ENCODE assay signal across 22 cellular contexts in genomic region chr9:126442636-126443035, GRCh38.
A peak's percentile ranks its signal among the peaks of the same experiment; 100 is the strongest.
DNase-seq lines count a peak whose midpoint lies in the region; ATAC-seq, FAIRE-seq and TF ChIP-seq lines count a peak whose summit lies in the region.
"Had no signal": no experiment of that assay in that cellular context is flagged by ENCODE, and none has a peak within 500 bp of the region (broad histone marks: within the 10 kb centered on the region; RNA-seq: fewer than 3 reads in every experiment).

No MANE protein-coding gene starts in this region.

- no peak for ATAC-seq in activated naive CD8-positive, alpha-beta T cell treated with anti-CD3 and anti-CD28 coated beads, Interleukin-2, amount 10 ng/mL, durations not matched to agents 7 days and 5 days (ENCODE audit: low read depth)
- ATAC-seq in GM21423 (IDR thresholded peaks at IDR 0.05; ENCODE audit: unreplicated experiment): no peak
- ATAC-seq: PC-3 had no signal

- peaks cover 23% of the 10 kb centered on the region for H3K4me1 Mint-ChIP-seq in activated naive CD8-positive, alpha-beta T cell treated with anti-CD3 and anti-CD28 coated beads, Interleukin-2, amount 10 ng/mL, durations not matched to agents 7 days and 5 days
- H3K4me1 Mint-ChIP-seq in activated naive CD8-positive, alpha-beta T cell treated with anti-CD3 and anti-CD28 coated beads for 36 hours: peaks cover 32% of the 10 kb centered on the region
- peaks cover 26% of the 10 kb centered on the region for H3K4me1 Mint-ChIP-seq in dendritic cell treated with granulocyte-macrophage colony-stimulating factor and Interleukin-4, amounts not matched to agents 40 ng/mL and 50 ng/mL, for 4 days (ENCODE audit: low read depth)

- no peaks in the 10 kb centered on the region for H3K4me1 ChIP-seq in kidney (ENCODE audit: control insufficient read depth in 1 of 2, insufficient read depth in 1 of 2, low read depth in 1 of 2, low read length in 2 of 2)

- H3K4me3 Mint-ChIP-seq in activated naive CD8-positive, alpha-beta T cell treated with anti-CD3 and anti-CD28 coated beads, Interleukin-2, amount 10 ng/mL, durations not matched to agents 7 days and 5 days: no peak overlapping the region
- no peak overlapping the region for H3K4me3 Mint-ChIP-seq in activated naive CD8-positive, alpha-beta T cell treated with anti-CD3 and anti-CD28 coated beads for 36 hours
- no peak overlapping the region for H3K4me3 Mint-ChIP-seq in dendritic cell treated with granulocyte-macrophage colony-stimulating factor and Interleukin-4, amounts not matched to agents 40 ng/mL and 50 ng/mL, for 4 days
- H3K4me3 Mint-ChIP-seq: CD4-positive, CD25-positive, alpha-beta regulatory T cell had no signal

- no peak overlapping the region for H3K9ac ChIP-seq in kidney (ENCODE audit: low read length in 2 of 2)

- FAIRE-seq in kidney (lab: Jason Lieb, UNC): no peak
- FAIRE-seq: D721Med, GM19239 had no signal

- peak overlapping the region; percentile 21 for H3K27ac Mint-ChIP-seq in activated naive CD8-positive, alpha-beta T cell treated with anti-CD3 and anti-CD28 coated beads, Interleukin-2, amount 10 ng/mL, durations not matched to agents 7 days and 5 days
- H3K27ac Mint-ChIP-seq in activated naive CD8-positive, alpha-beta T cell treated with anti-CD3 and anti-CD28 coated beads for 36 hours: no peak overlapping the region
- peak overlapping the region; percentile 70 for H3K27ac Mint-ChIP-seq in dendritic cell treated with granulocyte-macrophage colony-stimulating factor and Interleukin-4, amounts not matched to agents 40 ng/mL and 50 ng/mL, for 4 days

- POLR2A ChIA-PET in activated naive CD8-positive, alpha-beta T cell treated with anti-CD3 and anti-CD28 coated beads, Interleukin-2, amount 10 ng/mL, durations not matched to agents 7 days and 5 days (lab: Charles Lee): no interaction called here

- no peak overlapping the region for H3K27ac ChIP-seq in kidney (ENCODE audit: low read depth in 2 of 2, low read length in 2 of 2)

- H3K36me3 Mint-ChIP-seq in activated naive CD8-positive, alpha-beta T cell treated with anti-CD3 and anti-CD28 coated beads, Interleukin-2, amount 10 ng/mL, durations not matched to agents 7 days and 5 days: peaks cover 16% of the 10 kb centered on the region
- peaks cover 7% of the 10 kb centered on the region for H3K36me3 Mint-ChIP-seq in activated naive CD8-positive, alpha-beta T cell treated with anti-CD3 and anti-CD28 coated beads for 36 hours
- H3K36me3 Mint-ChIP-seq in dendritic cell treated with granulocyte-macrophage colony-stimulating factor and Interleukin-4, amounts not matched to agents 40 ng/mL and 50 ng/mL, for 4 days (ENCODE audit: low read depth): peaks cover 31% of the 10 kb centered on the region
- H3K36me3 Mint-ChIP-seq: CD4-positive, CD25-positive, alpha-beta regulatory T cell had no signal

- intact Hi-C loops in dendritic cell treated with granulocyte-macrophage colony-stimulating factor and Interleukin-4, amounts not matched to agents 40 ng/mL and 50 ng/mL, for 4 days (cut with micrococcal nuclease): no loop called here
- intact Hi-C loops in kidney (cut with DNase I): no loop called here

- no peak for DNase-seq in activated naive CD8-positive, alpha-beta T cell treated with anti-CD3 and anti-CD28 coated beads, Interleukin-2, amount 10 ng/mL, durations not matched to agents 7 days and 5 days
- no peak for DNase-seq in activated naive CD8-positive, alpha-beta T cell treated with anti-CD3 and anti-CD28 coated beads for 36 hours
- DNase-seq in mesenteric fat pad (ENCODE audit: low spot score) (peak; percentile 35), kidney (no peak), T-helper 2 cell (no peak), NCI-H345 (lab: John Stamatoyannopoulos, UW) (no peak)
- DNase-seq: 8988T; CD4-positive, CD25-positive, alpha-beta regulatory T cell; Karpas-422; NCI-H1105; NCI-H1436 treated with DMSO at 0.1 percent for 48 hours; NCI-H187 treated with DMSO at 0.1 percent for 48 hours; NCI-H2107; NCI-H446 treated with DMSO at 0.1 percent for 48 hours; NCI-H526; NCI-H82; NK-92 treated with Interleukin-12 subunit alpha and Interleukin-12 subunit beta, amount 100 ng/mL, for 24 hours; PC-3 had no signal

- no peak for TF ChIP-seq CTCF in kidney (IDR thresholded peaks at IDR 0.05; ENCODE audit: borderline replicate concordance, extremely low read depth, insufficient read depth)

- peaks cover 2% of the 10 kb centered on the region for H3K9me3 Mint-ChIP-seq in activated naive CD8-positive, alpha-beta T cell treated with anti-CD3 and anti-CD28 coated beads, Interleukin-2, amount 10 ng/mL, durations not matched to agents 7 days and 5 days
- no peaks in the 10 kb centered on the region for H3K9me3 Mint-ChIP-seq in activated naive CD8-positive, alpha-beta T cell treated with anti-CD3 and anti-CD28 coated beads for 36 hours
- H3K9me3 Mint-ChIP-seq in dendritic cell treated with granulocyte-macrophage colony-stimulating factor and Interleukin-4, amounts not matched to agents 40 ng/mL and 50 ng/mL, for 4 days: no peaks in the 10 kb centered on the region
- H3K9me3 Mint-ChIP-seq: CD4-positive, CD25-positive, alpha-beta regulatory T cell had no signal

- no peak overlapping the region for H3K4me3 ChIP-seq in kidney (ENCODE audit: low read length in 2 of 2)

- H3K27me3 Mint-ChIP-seq in activated naive CD8-positive, alpha-beta T cell treated with anti-CD3 and anti-CD28 coated beads, Interleukin-2, amount 10 ng/mL, durations not matched to agents 7 days and 5 days: no peaks in the 10 kb centered on the region
- no peaks in the 10 kb centered on the region for H3K27me3 Mint-ChIP-seq in activated naive CD8-positive, alpha-beta T cell treated with anti-CD3 and anti-CD28 coated beads for 36 hours
- no peaks in the 10 kb centered on the region for H3K27me3 Mint-ChIP-seq in dendritic cell treated with granulocyte-macrophage colony-stimulating factor and Interleukin-4, amounts not matched to agents 40 ng/mL and 50 ng/mL, for 4 days
- H3K27me3 Mint-ChIP-seq: CD4-positive, CD25-positive, alpha-beta regulatory T cell had no signal

- no peaks in the 10 kb centered on the region for H3K36me3 ChIP-seq in kidney (ENCODE audit: control insufficient read depth in 1 of 2, insufficient read depth in 2 of 2, low read length in 2 of 2)

- no peaks in the 10 kb centered on the region for H3K9me3 ChIP-seq in kidney (ENCODE audit: control insufficient read depth in 1 of 2, low read length in 2 of 2)
